In genomic region chr4:107989162-107989536, GRCh38 we compare ENCODE assay signal across 8 cellular contexts. TPM values are rescaled to one million over a fixed set of nuclear protein-coding genes. Genes with fewer than 3 reads are reported as not detected.
DNase-seq lines count a peak whose midpoint lies in the region; ATAC-seq and TF ChIP-seq lines count a peak whose summit lies in the region.

No MANE protein-coding gene starts in this region.

- ATAC-seq in CD8-positive, alpha-beta T cell = no peak
- ATAC-seq in HG03135 (IDR thresholded peaks at IDR 0.05; ENCODE audit: unreplicated experiment) (peak; percentile 19), body of pancreas (peak; percentile 2), HG03159 (IDR thresholded peaks at IDR 0.05; ENCODE audit: unreplicated experiment) (no peak), HG03457 (IDR thresholded peaks at IDR 0.05; ENCODE audit: unreplicated experiment) (no peak)

- CTCF ChIA-PET in CD8-positive, alpha-beta T cell (lab: Charles Lee) = no interaction called here

- H3K27ac Mint-ChIP-seq in CD8-positive, alpha-beta T cell = peak overlapping the region; percentile 95

- peaks cover 3% of the 10 kb centered on the region for H3K36me3 Mint-ChIP-seq in CD8-positive, alpha-beta T cell

- 3 to 4% methylated on average over 8 of the region's 8 CpGs for WGBS in body of pancreas, 2 donors

- H3K36me3 ChIP-seq in CD8-positive, alpha-beta T cell (ENCODE audit: insufficient read depth, low read length) = no peaks in the 10 kb centered on the region
- no peaks in the 10 kb centered on the region for H3K36me3 ChIP-seq in body of pancreas (replicated peaks in 1 of 2; ENCODE audit: insufficient read depth in 1 of 2, low read depth in 2 of 2)

- TF ChIP-seq CTCF in CD8-positive, alpha-beta T cell (IDR thresholded peaks at IDR 0.05) = no peak
- TF ChIP-seq CTCF in body of pancreas (IDR thresholded peaks at IDR 0.05) = no peak

- H3K4me1 ChIP-seq in CD8-positive, alpha-beta T cell (ENCODE audit: insufficient read depth, low read length) = peaks cover 28% of the 10 kb centered on the region
- H3K4me1 ChIP-seq in body of pancreas = peaks cover 46% of the 10 kb centered on the region

- intact Hi-C loops in CD8-positive, alpha-beta T cell (cut with DNase I, micrococcal nuclease) = loop anchor here (1.0 to 5.0 kb wide), 9 partner anchors 40 to 1828 kb away; partner anchors contain the start of genes CYP2U1 (in 2 of the 2), GAR1 (in 1 of the 2), OSTC (in 1 of the 2) and PAPSS1 (in 1 of the 2)
- intact Hi-C loops in body of pancreas (cut with DNase I) = no loop called here

- no peaks in the 10 kb centered on the region for H3K9me3 Mint-ChIP-seq in CD8-positive, alpha-beta T cell

- peak overlapping the region; percentile 96 for H3K4me3 Mint-ChIP-seq in CD8-positive, alpha-beta T cell

- H3K27ac ChIP-seq in CD8-positive, alpha-beta T cell (ENCODE audit: low read depth, low read length) = peak overlapping the region; percentile 74
- peak overlapping the region; percentile 75 to 93 (median 88) for H3K27ac ChIP-seq in body of pancreas

- POLR2A ChIA-PET in CD8-positive, alpha-beta T cell (lab: Charles Lee) = no interaction called here

- no peak for TF ChIP-seq POLR2A in body of pancreas (IDR thresholded peaks at IDR 0.05)

- no peak for DNase-seq in CD8-positive, alpha-beta T cell
- no peak for DNase-seq in body of pancreas
- peak; percentile 29 for DNase-seq in medulla oblongata (ENCODE audit: extremely low spot score)
- no peak for DNase-seq in DMS79 treated with DMSO at 0.1 percent for 48 hours (lab: John Stamatoyannopoulos, UW)
- no peak for DNase-seq in DMS153 treated with DMSO at 0.1 percent for 48 hours (lab: John Stamatoyannopoulos, UW; ENCODE audit: unreplicated experiment)

- H3K27me3 Mint-ChIP-seq in CD8-positive, alpha-beta T cell (ENCODE audit: low read depth) = no peaks in the 10 kb centered on the region

- no peaks in the 10 kb centered on the region for H3K27me3 ChIP-seq in CD8-positive, alpha-beta T cell (ENCODE audit: insufficient read depth, low read length)
- no peaks in the 10 kb centered on the region for H3K27me3 ChIP-seq in body of pancreas

- peak overlapping the region; percentile 75 for H3K4me3 ChIP-seq in CD8-positive, alpha-beta T cell (ENCODE audit: low read depth, low read length)
- H3K4me3 ChIP-seq in body of pancreas = peak overlapping the region in 1 of 2 donors; percentile 68

- H3K4me1 Mint-ChIP-seq in CD8-positive, alpha-beta T cell (ENCODE audit: low read depth) = peaks cover 54% of the 10 kb centered on the region

- no peaks in the 10 kb centered on the region for H3K9me3 ChIP-seq in CD8-positive, alpha-beta T cell (ENCODE audit: low read length)
- H3K9me3 ChIP-seq in body of pancreas = no peaks in the 10 kb centered on the region

RNA-seq across cellular contexts. Expression of gene HADH, which starts 0.5 kb away (rescaled TPM):
- total RNA-seq in CD8-positive, alpha-beta T cell = 10 to 100 TPM in 1 of 2 experiments, 1 to 10 TPM in 1; 9.6 to 10.9 TPM
- total RNA-seq in body of pancreas = 10 to 100 TPM; 23.9 to 34.6 TPM

RNA-seq across cellular contexts. Expression of gene CYP2U1, which starts 57.8 kb away (rescaled TPM):
- total RNA-seq in CD8-positive, alpha-beta T cell = 1 to 10 TPM; 3.4 to 3.6 TPM
- 1 to 10 TPM; 5.7 to 7.6 TPM for total RNA-seq in body of pancreas

Comparison
In these comparisons a context has a peak if more than half of its experiments do, and no peak if none do; other contexts are left out.
1. ATAC-seq: peak in HG03135 (single experiment) and body of pancreas (single experiment); none in CD8-positive, alpha-beta T cell (single experiment), HG03159 (single experiment) and HG03457 (single experiment).